In the genomic region with DNA sequence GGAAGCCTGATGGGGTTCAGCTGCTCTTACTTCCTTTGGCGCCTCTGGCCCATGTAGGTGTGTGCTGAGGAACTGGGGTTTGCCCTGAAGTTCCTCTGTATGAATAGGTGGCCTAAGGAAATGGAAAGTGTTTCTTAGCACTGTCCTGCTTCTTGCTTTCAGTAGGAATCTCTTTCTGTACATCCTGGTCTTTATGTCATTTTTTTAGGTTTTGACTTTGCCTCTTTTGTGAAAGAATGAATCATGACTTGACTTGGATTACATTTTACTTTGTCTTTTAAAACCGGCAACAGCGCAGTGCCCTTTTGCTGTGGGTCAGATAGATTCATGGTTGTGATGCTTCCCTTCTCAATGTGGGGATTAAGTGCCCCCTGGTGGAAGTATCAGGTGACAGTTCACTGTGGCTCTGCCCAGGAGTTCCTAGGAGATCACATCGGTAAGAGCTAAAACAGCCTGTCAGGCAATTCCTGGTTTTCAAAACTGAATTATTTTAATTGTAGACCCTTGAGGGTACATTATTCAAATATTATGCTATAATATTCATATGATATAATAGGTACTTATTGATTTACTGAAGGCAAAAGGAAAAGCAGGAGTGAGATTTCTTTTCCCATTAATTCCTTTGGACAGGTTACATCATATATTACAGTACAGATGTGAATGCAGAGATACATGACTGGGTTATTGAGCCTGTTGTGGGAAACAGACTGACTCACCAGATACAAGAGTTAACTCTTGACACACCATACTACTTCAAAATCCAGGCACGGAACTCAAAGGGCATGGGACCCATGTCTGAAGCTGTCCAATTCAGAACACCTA, we compare ENCODE assay signal across 8 cellular contexts.
DNase-seq lines count a peak whose midpoint lies in the region; ATAC-seq, FAIRE-seq and TF ChIP-seq lines count a peak whose summit lies in the region.

No MANE protein-coding gene starts in this region.

- H3K4me1 ChIP-seq in cardiac muscle cell (ENCODE audit: low read depth): no peaks in the 10 kb centered on the region

- no peak for ATAC-seq in HG03521 (IDR thresholded peaks at IDR 0.05; ENCODE audit: unreplicated experiment)
- ATAC-seq in GM18858 (IDR thresholded peaks at IDR 0.05; ENCODE audit: unreplicated experiment): no peak

- FAIRE-seq in RCC 7860 (lab: Jason Lieb, UNC): peak; percentile 38

- intact Hi-C loops in posterior cingulate gyrus (cut with DNase I): loop anchor here (2.0 kb wide), 1 partner anchor 477 kb away; no protein-coding TSS in a partner anchor

- H3K4me3 ChIP-seq in cardiac muscle cell: no peak overlapping the region

- H3K36me3 ChIP-seq in cardiac muscle cell: peaks cover 4% of the 10 kb centered on the region

- DNase-seq in GM03348 (ENCODE audit: low spot score): peak; percentile 78
- DNase-seq in RCC 7860 (ENCODE audit: low spot score): peak; percentile 33
- peak; percentile 38 for DNase-seq in activated naive CD4-positive, alpha-beta T cell treated with anti-CD3 and anti-CD28 coated beads, Interleukin-2, amount 50 U/mL, for 16 hours
- DNase-seq in cardiac muscle cell (ENCODE audit: low read depth in 1 of 2, low spot score in 1 of 2): peak; percentile 73 to 81
- DNase-seq in posterior cingulate gyrus: peak in 6 of 10 donors; percentile 33 to 84 (median 58)

- no peak overlapping the region for H3K27ac ChIP-seq in cardiac muscle cell

- no peak for TF ChIP-seq EP300 in Ishikawa (IDR thresholded peaks at IDR 0.05; ENCODE audit: borderline replicate concordance)

- TF ChIP-seq CTCF in cardiac muscle cell (IDR thresholded peaks at IDR 0.05; ENCODE audit: low read depth, low read length): peak; percentile 85

- TF ChIP-seq RAD21 in Ishikawa (IDR thresholded peaks at IDR 0.05; ENCODE audit: low read depth): peak; percentile 68

- H3K27me3 ChIP-seq in cardiac muscle cell: no peaks in the 10 kb centered on the region

- no peaks in the 10 kb centered on the region for H3K9me3 ChIP-seq in cardiac muscle cell (ENCODE audit: low read depth)

TF ChIP-seq in Ishikawa, 13 proteins besides CTCF, POLR2A, EP300 and RAD21:
- no peak for TF ChIP-seq NFIC (IDR thresholded peaks at IDR 0.05)
- TF ChIP-seq, protein P1, sequence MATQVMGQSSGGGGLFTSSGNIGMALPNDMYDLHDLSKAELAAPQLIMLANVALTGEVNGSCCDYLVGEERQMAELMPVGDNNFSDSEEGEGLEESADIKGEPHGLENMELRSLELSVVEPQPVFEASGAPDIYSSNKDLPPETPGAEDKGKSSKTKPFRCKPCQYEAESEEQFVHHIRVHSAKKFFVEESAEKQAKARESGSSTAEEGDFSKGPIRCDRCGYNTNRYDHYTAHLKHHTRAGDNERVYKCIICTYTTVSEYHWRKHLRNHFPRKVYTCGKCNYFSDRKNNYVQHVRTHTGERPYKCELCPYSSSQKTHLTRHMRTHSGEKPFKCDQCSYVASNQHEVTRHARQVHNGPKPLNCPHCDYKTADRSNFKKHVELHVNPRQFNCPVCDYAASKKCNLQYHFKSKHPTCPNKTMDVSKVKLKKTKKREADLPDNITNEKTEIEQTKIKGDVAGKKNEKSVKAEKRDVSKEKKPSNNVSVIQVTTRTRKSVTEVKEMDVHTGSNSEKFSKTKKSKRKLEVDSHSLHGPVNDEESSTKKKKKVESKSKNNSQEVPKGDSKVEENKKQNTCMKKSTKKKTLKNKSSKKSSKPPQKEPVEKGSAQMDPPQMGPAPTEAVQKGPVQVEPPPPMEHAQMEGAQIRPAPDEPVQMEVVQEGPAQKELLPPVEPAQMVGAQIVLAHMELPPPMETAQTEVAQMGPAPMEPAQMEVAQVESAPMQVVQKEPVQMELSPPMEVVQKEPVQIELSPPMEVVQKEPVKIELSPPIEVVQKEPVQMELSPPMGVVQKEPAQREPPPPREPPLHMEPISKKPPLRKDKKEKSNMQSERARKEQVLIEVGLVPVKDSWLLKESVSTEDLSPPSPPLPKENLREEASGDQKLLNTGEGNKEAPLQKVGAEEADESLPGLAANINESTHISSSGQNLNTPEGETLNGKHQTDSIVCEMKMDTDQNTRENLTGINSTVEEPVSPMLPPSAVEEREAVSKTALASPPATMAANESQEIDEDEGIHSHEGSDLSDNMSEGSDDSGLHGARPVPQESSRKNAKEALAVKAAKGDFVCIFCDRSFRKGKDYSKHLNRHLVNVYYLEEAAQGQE (IDR thresholded peaks at IDR 0.05; ENCODE audit: low read depth): no peak
TF ChIP-seq in Ishikawa: peak in this region for 0.
